In the genomic region with DNA sequence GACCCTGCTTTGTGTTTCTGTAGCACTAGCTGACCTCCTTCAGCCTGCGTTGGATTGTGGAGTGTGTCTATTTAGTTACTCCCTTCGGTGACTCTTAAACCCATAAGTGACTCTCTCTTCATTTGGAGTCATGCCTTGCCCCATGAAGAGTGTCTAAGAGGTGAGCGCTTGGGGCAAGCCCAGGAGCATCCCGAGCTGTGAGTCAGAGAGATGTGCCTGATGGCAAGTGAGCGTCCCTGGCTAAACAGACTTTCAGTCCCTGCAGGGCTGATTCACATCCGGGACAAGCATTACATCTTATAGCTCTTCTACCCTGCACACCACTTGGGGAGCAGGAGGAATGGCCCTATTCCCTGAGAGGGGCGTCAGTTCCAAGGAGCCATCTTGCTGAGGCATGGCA, we compare ENCODE assay signal across 17 cellular contexts.
"Had no signal": no experiment of that assay in that cellular context is flagged by ENCODE, and none has a peak within 500 bp of the region (broad histone marks: within the 10 kb centered on the region; RNA-seq: fewer than 3 reads in every experiment).

No MANE protein-coding gene starts in this region.

- H3K4me1 ChIP-seq: gastrocnemius medialis, tibial artery, uterus had no signal

- H3K27ac Mint-ChIP-seq: memory B cell; stimulated activated memory B cell treated with anti-CD40 and anti-IgM and Interleukin-4, amounts not matched to agents 10 μg/mL and 1 μg/mL and 100 μg/mL, for 72 hours had no signal

- DNase-seq: activated effector memory CD4-positive, alpha-beta T cell treated with anti-CD3 and anti-CD28 coated beads, Interleukin-2, amount 50 U/mL, for 16 hours; effector CD4-positive, alpha-beta T cell; gastrocnemius medialis; islet precursor cell; left ventricle myocardium inferior; mucosa of descending colon; naive thymus-derived CD8-positive, alpha-beta T cell; posterior cingulate gyrus; retina; tibial artery; uterus had no signal

- H3K4me3 Mint-ChIP-seq: central memory CD8-positive, alpha-beta T cell; memory B cell; stimulated activated memory B cell treated with anti-CD40 and anti-IgM and Interleukin-4, amounts not matched to agents 10 μg/mL and 1 μg/mL and 100 μg/mL, for 72 hours had no signal

- H3K27me3 ChIP-seq: gastrocnemius medialis, tibial artery, uterus had no signal

- H3K27ac ChIP-seq: coronary artery, gastrocnemius medialis, left ventricle myocardium inferior, tibial artery, uterus had no signal

- ATAC-seq: gastrocnemius medialis; mucosa of descending colon; naive thymus-derived CD8-positive, alpha-beta T cell; SK-N-SH treated with all-trans-retinoic acid at 6 μM for 48 hours; stimulated activated memory B cell treated with anti-CD40 and anti-IgM and Interleukin-4, amounts not matched to agents 10 μg/mL and 1 μg/mL and 100 μg/mL, for 72 hours had no signal

- H3K4me3 ChIP-seq: coronary artery, gastrocnemius medialis, left ventricle myocardium inferior, mucosa of descending colon, tibial artery, uterus had no signal

- H3K36me3 ChIP-seq: uterus had no signal

- H3K4me1 Mint-ChIP-seq: central memory CD8-positive, alpha-beta T cell; memory B cell; naive thymus-derived CD8-positive, alpha-beta T cell; stimulated activated memory B cell treated with anti-CD40 and anti-IgM and Interleukin-4, amounts not matched to agents 10 μg/mL and 1 μg/mL and 100 μg/mL, for 72 hours had no signal

- H3K27me3 Mint-ChIP-seq: central memory CD8-positive, alpha-beta T cell; memory B cell; naive thymus-derived CD8-positive, alpha-beta T cell; stimulated activated memory B cell treated with anti-CD40 and anti-IgM and Interleukin-4, amounts not matched to agents 10 μg/mL and 1 μg/mL and 100 μg/mL, for 72 hours had no signal

- H3K9me3 Mint-ChIP-seq: activated naive CD4-positive, alpha-beta T cell treated with anti-CD3 and anti-CD28 coated beads, Interleukin-2, amount 50 U/mL, for 72 hours; central memory CD8-positive, alpha-beta T cell; memory B cell; naive thymus-derived CD8-positive, alpha-beta T cell; stimulated activated memory B cell treated with anti-CD40 and anti-IgM and Interleukin-4, amounts not matched to agents 10 μg/mL and 1 μg/mL and 100 μg/mL, for 72 hours had no signal

- H3K9me3 ChIP-seq: gastrocnemius medialis, left ventricle myocardium inferior, mucosa of descending colon, tibial artery, uterus had no signal
